Comparison of ENCODE assay signal across 11 cellular contexts in the genomic region with DNA sequence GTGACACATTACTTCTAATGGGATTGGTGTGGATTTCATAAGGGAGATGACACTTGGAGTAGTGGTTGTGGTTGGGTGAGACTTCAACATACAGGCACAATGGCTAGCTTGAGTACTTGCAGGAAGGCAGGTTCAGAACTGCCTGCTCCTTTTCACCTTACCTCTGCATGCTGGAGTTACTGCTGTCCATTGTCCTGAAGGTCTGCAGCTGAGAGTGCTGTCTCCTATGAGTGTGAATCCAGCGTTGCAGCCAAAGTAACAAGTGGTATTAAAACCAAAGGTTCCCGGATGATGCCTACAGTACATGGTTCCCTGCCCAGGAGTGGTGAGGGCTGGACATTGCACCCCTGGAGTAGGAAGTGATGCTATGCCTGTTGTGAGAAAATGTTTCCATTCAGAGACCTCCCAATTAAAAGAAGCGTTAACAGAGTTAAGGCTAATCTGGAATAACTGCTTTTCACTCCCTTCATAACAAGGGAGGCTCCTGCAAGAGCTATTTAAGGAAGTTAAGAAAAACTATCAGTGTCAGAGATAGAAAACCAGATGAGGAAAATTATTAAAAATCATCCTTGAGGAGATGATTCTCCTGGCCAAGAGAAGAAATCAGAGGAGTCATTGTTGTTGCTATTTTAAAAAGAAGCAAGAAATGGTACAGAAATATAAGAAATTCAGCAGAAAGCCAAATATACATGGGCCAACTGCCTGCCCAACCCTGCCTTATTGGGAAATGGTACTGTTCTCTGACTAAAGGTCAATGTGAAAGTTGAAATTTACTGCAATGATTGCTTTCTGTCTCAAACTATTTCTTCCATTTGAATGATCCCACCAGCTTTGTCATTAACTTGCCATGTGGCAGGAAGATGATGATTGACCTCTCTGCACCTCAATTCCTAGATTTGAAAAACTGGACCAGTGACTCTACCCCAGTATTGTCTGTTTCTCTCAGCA. TPM values are rescaled to one million over a fixed set of nuclear protein-coding genes. Genes with fewer than 3 reads are reported as not detected.
A peak's percentile ranks its signal among the peaks of the same experiment; 100 is the strongest.
DNase-seq lines count a peak whose midpoint lies in the region; ATAC-seq lines count a peak whose summit lies in the region.
"Had no signal": no experiment of that assay in that cellular context is flagged by ENCODE, and none has a peak within 500 bp of the region (broad histone marks: within the 10 kb centered on the region; RNA-seq: fewer than 3 reads in every experiment).

No MANE protein-coding gene starts in this region.

- no peaks in the 10 kb centered on the region for H3K36me3 Mint-ChIP-seq in activated naive CD8-positive, alpha-beta T cell treated with anti-CD3 and anti-CD28 coated beads, Interleukin-2, amount 50 U/mL, for 24 hours (ENCODE audit: low read depth)
- H3K36me3 Mint-ChIP-seq: T-cell had no signal

- intact Hi-C loops in head of caudate nucleus (cut with DNase I) = no loop called here

- DNase-seq in GDM1 (lab: John Stamatoyannopoulos, UW) (peak; percentile 6), HPDE6-E6E7 (ENCODE audit: extremely low spot score) (peak; percentile 38), left lobe of liver (ENCODE audit: low spot score) (no peak), amygdala (lab: John Stamatoyannopoulos, UW) (no peak), NCI-H1105 (lab: John Stamatoyannopoulos, UW) (no peak), head of caudate nucleus (no peak), NCI-H1930 (lab: John Stamatoyannopoulos, UW) (no peak)
- DNase-seq in activated naive CD8-positive, alpha-beta T cell treated with anti-CD3 and anti-CD28 coated beads, Interleukin-2, amount 50 U/mL, for 24 hours = peak; percentile 28
- DNase-seq: cortex of kidney had no signal

- no peaks in the 10 kb centered on the region for H3K9me3 Mint-ChIP-seq in activated naive CD8-positive, alpha-beta T cell treated with anti-CD3 and anti-CD28 coated beads, Interleukin-2, amount 50 U/mL, for 24 hours
- H3K9me3 Mint-ChIP-seq: nephron, T-cell had no signal

- peak; percentile 58 for ATAC-seq in activated naive CD8-positive, alpha-beta T cell treated with anti-CD3 and anti-CD28 coated beads, Interleukin-2, amount 50 U/mL, for 24 hours
- ATAC-seq in left lobe of liver = peak; percentile 96

- H3K4me1 Mint-ChIP-seq in activated naive CD8-positive, alpha-beta T cell treated with anti-CD3 and anti-CD28 coated beads, Interleukin-2, amount 50 U/mL, for 24 hours = peaks cover 68% of the 10 kb centered on the region
- H3K4me1 Mint-ChIP-seq: nephron had no signal

- H3K27ac Mint-ChIP-seq in activated naive CD8-positive, alpha-beta T cell treated with anti-CD3 and anti-CD28 coated beads, Interleukin-2, amount 50 U/mL, for 24 hours = no peak overlapping the region
- H3K27ac Mint-ChIP-seq: nephron, T-cell had no signal

- H3K4me3 Mint-ChIP-seq in activated naive CD8-positive, alpha-beta T cell treated with anti-CD3 and anti-CD28 coated beads, Interleukin-2, amount 50 U/mL, for 24 hours = no peak overlapping the region
- H3K4me3 Mint-ChIP-seq: nephron, T-cell had no signal

- H3K27me3 Mint-ChIP-seq in activated naive CD8-positive, alpha-beta T cell treated with anti-CD3 and anti-CD28 coated beads, Interleukin-2, amount 50 U/mL, for 24 hours = peaks cover 3% of the 10 kb centered on the region
- H3K27me3 Mint-ChIP-seq: T-cell had no signal

RNA-seq across cellular contexts. Expression of gene F5, which starts 9.8 kb away (rescaled TPM):
- 174 TPM for total RNA-seq in left lobe of liver

RNA-seq across cellular contexts. Expression of gene SELP, which starts 33.9 kb away (rescaled TPM):
- total RNA-seq in left lobe of liver = 0.78 TPM

Comparison
In these comparisons a context has a peak if more than half of its experiments do, and no peak if none do; other contexts are left out.
1. DNase-seq: peak in GDM1 (single experiment), HPDE6-E6E7 (single experiment) and activated naive CD8-positive, alpha-beta T cell treated with anti-CD3 and anti-CD28 coated beads, Interleukin-2, amount 50 U/mL, for 24 hours (single experiment); none in left lobe of liver (single experiment), amygdala (0 of 56), NCI-H1105 (single experiment), head of caudate nucleus (0 of 42) and NCI-H1930 (0 of 2).